In the genomic region with DNA sequence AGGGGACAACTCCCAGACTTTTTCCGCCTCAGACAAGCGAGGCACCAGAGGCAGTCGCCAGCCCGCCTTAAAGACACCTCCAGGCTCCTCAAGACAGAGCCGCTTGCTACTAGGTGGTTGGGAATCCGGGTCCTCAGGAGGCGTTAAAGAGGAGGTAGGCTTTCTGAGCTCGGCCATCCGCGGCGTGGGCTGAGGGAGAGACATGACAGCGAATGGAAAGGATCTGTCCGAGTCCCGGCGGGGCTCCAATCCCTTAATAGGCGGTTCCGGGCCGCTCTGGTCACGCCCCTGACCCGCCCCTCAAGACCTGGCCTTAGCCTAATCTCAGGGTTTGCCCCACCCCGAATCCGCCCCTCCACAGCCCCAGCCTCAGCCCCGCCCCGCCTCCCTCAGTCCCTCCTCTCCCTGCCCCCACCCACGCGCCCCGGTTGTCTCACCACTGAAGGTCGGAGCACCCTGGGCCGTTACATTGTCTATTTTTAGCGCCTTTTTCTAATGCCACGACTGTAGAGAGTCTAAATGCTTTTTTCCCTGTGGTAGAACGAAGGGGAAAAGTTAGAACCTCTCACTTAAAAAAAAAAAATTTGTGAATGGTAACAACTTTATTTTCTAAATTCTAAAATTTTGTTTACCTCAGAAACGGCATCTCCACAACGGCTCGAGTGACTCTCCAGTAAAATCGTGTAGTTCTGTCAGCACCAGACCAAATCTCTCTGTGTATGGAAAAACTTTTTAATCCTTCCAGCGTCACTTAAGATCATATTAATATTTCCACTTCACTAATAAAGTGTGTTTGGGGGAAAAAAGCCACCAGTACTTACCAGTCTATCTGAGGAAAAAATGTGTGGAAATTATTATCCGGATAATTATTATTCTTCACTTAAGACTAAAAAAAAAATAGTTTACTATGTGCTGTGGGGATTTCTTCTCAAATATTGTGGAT, we compare ENCODE assay signal across 8 cellular contexts. TPM values are rescaled to one million over a fixed set of nuclear protein-coding genes. Genes with fewer than 3 reads are reported as not detected.
DNase-seq lines count a peak whose midpoint lies in the region; ATAC-seq and TF ChIP-seq lines count a peak whose summit lies in the region.

RAD51AP2 (minus strand) TSS at position 229 of the 943 bp plus-strand sequence; CDS start at position 204, 25 bp downstream.

- ATAC-seq in GM19438 (IDR thresholded peaks at IDR 0.05; ENCODE audit: low read depth, unreplicated experiment) (peak; percentile 88), HG03378 (IDR thresholded peaks at IDR 0.05; ENCODE audit: unreplicated experiment) (peak; percentile 73)

- peaks cover 5 to 20% (median 12%) of the 10 kb centered on the region in 4 donors for H3K4me1 ChIP-seq in stomach

- no peaks in the 10 kb centered on the region for H3K36me3 ChIP-seq in stomach

- DNase-seq in EL (peak; percentile 48), OCI-M2 (lab: John Stamatoyannopoulos, UW; ENCODE audit: unreplicated experiment) (peak; percentile 88), dermis blood vessel endothelial cell (peak; percentile 54), lower leg skin (ENCODE audit: low spot score in 2 of 2) (peak; percentile 63 to 95), stomach (peak; percentile 73)
- DNase-seq in activated effector memory CD4-positive, alpha-beta T cell treated with Interleukin-2 at 50 U/mL for 16 hours = no peak

- WGBS in lower leg skin, 2 donors = 3% methylated on average over 37 to 38 of the region's 38 CpGs
- WGBS in stomach, 5 donors = 4 to 6% (median 5%) methylated on average over 33 to 38 of the region's 38 CpGs

- no peak for TF ChIP-seq EP300 in stomach (IDR thresholded peaks at IDR 0.05)

- TF ChIP-seq CTCF in lower leg skin (IDR thresholded peaks at IDR 0.05) = no peak
- TF ChIP-seq CTCF in stomach (IDR thresholded peaks at IDR 0.05) = no peak

- intact Hi-C loops in lower leg skin (cut with DNase I; ENCODE audit: low total_unique reads) = no loop called here
- intact Hi-C loops in stomach (cut with DNase I; ENCODE audit: low total_unique reads) = no loop called here

- peak within 1 kb of the TSS in 3 of 5 donors; percentile 45 to 78 (median 68) for H3K27ac ChIP-seq in stomach

- TF ChIP-seq POLR2A in lower leg skin (IDR thresholded peaks at IDR 0.05) = no peak
- no peak for TF ChIP-seq POLR2A in stomach (IDR thresholded peaks at IDR 0.05)

- no peaks in the 10 kb centered on the region for H3K9me3 ChIP-seq in stomach

- H3K27me3 ChIP-seq in stomach = peaks cover 0 to 9% (median 4%) of the 10 kb centered on the region in 3 donors

- H3K4me3 ChIP-seq in lower leg skin (ENCODE audit: low read depth, poor library complexity, severe bottlenecking) (peak within 1 kb of the TSS; percentile 32), stomach (peak within 1 kb of the TSS; percentile 43 to 52 (median 47))

RNA-seq across cellular contexts. Expression of gene RAD51AP2, which starts in this region (rescaled TPM):
- total RNA-seq in dermis blood vessel endothelial cell (not detected in 2 replicates), lower leg skin (under 1 TPM in 3 of 4 donors, not detected in 1; 0.15 to 0.30 (median 0.23) TPM), stomach (under 1 TPM in 1 of 5 donors, not detected in 4; 0.55 TPM)
- polyA plus RNA-seq in stomach = under 1 TPM in 1 of 3 donors, not detected in 2; 0.20 TPM

Comparison
In these comparisons a context has a peak if more than half of its experiments do, and no peak if none do; other contexts are left out.
1. Peak in DNase-seq in dermis blood vessel endothelial cell; RNA of the gene not detected or under 1 TPM.
2. Peak in DNase-seq and H3K4me3 ChIP-seq in lower leg skin; RNA of the gene not detected or under 1 TPM.
3. Peak in DNase-seq, H3K4me3 ChIP-seq and H3K27ac ChIP-seq in stomach; RNA of the gene not detected or under 1 TPM.